Comparison of ENCODE assay signal across 8 cellular contexts in the genomic region with DNA sequence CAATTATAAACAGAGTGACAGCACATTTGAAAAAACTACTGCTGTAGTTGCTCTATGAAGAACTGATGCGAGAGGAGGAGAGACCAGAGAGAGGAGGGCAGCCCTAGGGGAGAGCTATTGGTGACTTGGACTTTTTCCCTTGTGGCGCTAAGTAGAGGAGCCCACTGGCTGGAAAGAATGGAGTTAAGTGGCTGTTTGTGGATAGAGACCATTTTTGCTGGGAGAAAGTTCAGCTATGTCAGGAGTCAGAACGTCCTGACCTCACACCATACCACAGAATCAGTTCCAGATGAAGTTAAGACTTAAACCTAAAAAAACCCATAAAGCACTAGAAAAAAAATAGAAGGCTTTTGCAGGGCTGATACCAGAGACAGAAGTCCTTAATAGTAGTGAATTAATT. TPM values are rescaled to one million over a fixed set of nuclear protein-coding genes. Genes with fewer than 3 reads are reported as not detected.
A peak's percentile ranks its signal among the peaks of the same experiment; 100 is the strongest.
DNase-seq lines count a peak whose midpoint lies in the region; ATAC-seq and TF ChIP-seq lines count a peak whose summit lies in the region.

No MANE protein-coding gene starts in this region.

- H3K4me3 ChIP-seq in DND-41 (ENCODE audit: low read depth in 1 of 2, low read length in 2 of 2) (peak overlapping the region in 1 of 2 experiments; percentile 70; a peak in 3 of 4 replicates), OCI-LY7 (ENCODE audit: low read depth, low read length, poor library complexity, severe bottlenecking) (peak overlapping the region; percentile 89), endocrine pancreas (ENCODE audit: control insufficient read depth, insufficient read depth, low read length) (peak overlapping the region; percentile 23)

- TF ChIP-seq CTCF in DND-41 (IDR thresholded peaks at IDR 0.05; ENCODE audit: borderline replicate concordance, extremely low read depth, low read length, poor library complexity, severe bottlenecking) (no peak), OCI-LY7 (conservative IDR thresholded peaks at IDR 0.05; ENCODE audit: low read length) (no peak), osteocyte (IDR thresholded peaks at IDR 0.05) (no peak)

- POLR2A ChIA-PET in OCI-LY7 (lab: Charles Lee), result interaction anchor here (0.8 to 1.1 kb wide), 2 partner anchors 27 to 157 kb away, joined by 3 read pairs; partner anchors contain the start of gene NEURL4

- H4K20me1 ChIP-seq in DND-41 (ENCODE audit: insufficient read depth, low read length) (peaks cover 57% of the 10 kb centered on the region), OCI-LY7 (ENCODE audit: insufficient read depth, low read length) (peaks cover 20% of the 10 kb centered on the region)

- no peaks in the 10 kb centered on the region for H3K9me2 ChIP-seq in OCI-LY7 (ENCODE audit: insufficient read depth, low read length)

- CTCF ChIA-PET in OCI-LY7 (lab: Charles Lee; ENCODE audit: unreplicated experiment), result interaction anchor here (0.8 kb wide), 1 partner anchor 27 kb away, joined by 3 read pairs; no protein-coding TSS in a partner anchor

- no peak overlapping the region for H2AFZ ChIP-seq in DND-41 (ENCODE audit: low read depth, low read length)
- no peak overlapping the region for H2AFZ ChIP-seq in OCI-LY7 (ENCODE audit: low read length)

- ATAC-seq in DND-41 (ENCODE audit: insufficient read depth, low read depth), result no peak
- no peak for ATAC-seq in HG02885 (IDR thresholded peaks at IDR 0.05; ENCODE audit: poor library complexity, unreplicated experiment)
- ATAC-seq in GM21825 (IDR thresholded peaks at IDR 0.05; ENCODE audit: unreplicated experiment), result no peak

- no peak for DNase-seq in DND-41
- DNase-seq in OCI-LY7 (ENCODE audit: low spot score), result no peak
- no peak for DNase-seq in osteocyte (ENCODE audit: extremely low spot score, unreplicated experiment)
- DNase-seq in NCI-H774 (lab: John Stamatoyannopoulos, UW), result no peak
- DNase-seq in posterior vena cava (ENCODE audit: low spot score), result no peak

- H3K4me1 ChIP-seq in DND-41 (ENCODE audit: insufficient read depth, low read length), result peaks cover 59% of the 10 kb centered on the region
- peaks cover 32% of the 10 kb centered on the region for H3K4me1 ChIP-seq in OCI-LY7 (ENCODE audit: insufficient read depth, low read length, poor library complexity, severe bottlenecking)
- peaks cover 16% of the 10 kb centered on the region for H3K4me1 ChIP-seq in endocrine pancreas (ENCODE audit: control insufficient read depth, insufficient read depth, low read length)

- BruUV-seq in OCI-LY7 (replicated peaks; lab: Mats Ljungman, UMichigan), result no TSS peak

- H3K4me2 ChIP-seq in DND-41 (ENCODE audit: insufficient read depth, low read length) (peak overlapping the region; percentile 80), OCI-LY7 (ENCODE audit: low read length) (peak overlapping the region; percentile 74)

- H3K36me3 Mint-ChIP-seq in osteocyte (ENCODE audit: unreplicated experiment), result peaks cover 9% of the 10 kb centered on the region

- intact Hi-C loops in OCI-LY7 (cut with micrococcal nuclease; ENCODE audit: unreplicated experiment), result no loop called here
- intact Hi-C loops in posterior vena cava (cut with DNase I), result loop anchor here in 1 of 2 donors (5.0 kb wide), 1 partner anchor 49 kb away; the partner anchor contains the start of genes FGF11 and TMEM102

- H3K79me2 ChIP-seq in DND-41 (ENCODE audit: insufficient read depth, low read length) (peaks cover 70% of the 10 kb centered on the region), OCI-LY7 (ENCODE audit: insufficient read depth, low read depth, low read length) (peaks cover 65% of the 10 kb centered on the region)

- H3K27ac Mint-ChIP-seq in osteocyte (ENCODE audit: unreplicated experiment), result peak overlapping the region; percentile 61

- H3K9me3 Mint-ChIP-seq in osteocyte (ENCODE audit: unreplicated experiment), result no peaks in the 10 kb centered on the region

- H3K9ac ChIP-seq in DND-41 (ENCODE audit: low read depth, low read length) (peak overlapping the region; percentile 98), endocrine pancreas (ENCODE audit: control insufficient read depth, insufficient read depth, low read length) (peak overlapping the region; percentile 72)

- H3K27me3 Mint-ChIP-seq in osteocyte (ENCODE audit: unreplicated experiment), result no peaks in the 10 kb centered on the region

- H3K9me3 ChIP-seq in DND-41 (ENCODE audit: insufficient read depth, low read length, severe bottlenecking) (no peaks in the 10 kb centered on the region), OCI-LY7 (ENCODE audit: low read length) (no peaks in the 10 kb centered on the region), endocrine pancreas (ENCODE audit: control insufficient read depth, low read length) (no peaks in the 10 kb centered on the region)

- H3K4me3 Mint-ChIP-seq in osteocyte (ENCODE audit: unreplicated experiment), result peak overlapping the region; percentile 91

- H3K27me3 ChIP-seq in DND-41 (ENCODE audit: insufficient read depth, low read length, poor library complexity) (no peaks in the 10 kb centered on the region), endocrine pancreas (ENCODE audit: control insufficient read depth, insufficient read depth, low read length) (no peaks in the 10 kb centered on the region)

- peak overlapping the region; percentile 41; the same call in 1 of the 2 replicates for H3K27ac ChIP-seq in DND-41 (ENCODE audit: low read length)
- H3K27ac ChIP-seq in OCI-LY7 (ENCODE audit: low read depth, low read length, poor library complexity, severe bottlenecking), result no peak overlapping the region

- peaks cover 68% of the 10 kb centered on the region for H3K4me1 Mint-ChIP-seq in osteocyte (ENCODE audit: unreplicated experiment)

- H3K36me3 ChIP-seq in DND-41 (ENCODE audit: insufficient read depth, low read length), result peaks cover 34% of the 10 kb centered on the region
- H3K36me3 ChIP-seq in OCI-LY7 (ENCODE audit: insufficient read depth, low read length), result peaks cover 49% of the 10 kb centered on the region
- H3K36me3 ChIP-seq in endocrine pancreas (ENCODE audit: control insufficient read depth, insufficient read depth, low read length), result no peaks in the 10 kb centered on the region

RNA-seq across cellular contexts. Expression of gene POLR2A, which starts 2.0 kb away (rescaled TPM):
- 76.6 and 84.2 TPM in 2 replicates for total RNA-seq in OCI-LY7 (2014; rRNA removed; shearing (Covaris generic))
- total RNA-seq in OCI-LY7 (2022), result 218 and 264 TPM in 2 replicates
- 148 and 149 TPM in 2 replicates for total RNA-seq in osteocyte
- 10 to 100 TPM; 65.5 to 70.0 TPM for total RNA-seq in posterior vena cava

RNA-seq across cellular contexts. Expression of gene SLC35G6, which starts 4.9 kb away (rescaled TPM):
- total RNA-seq in OCI-LY7 (2014; rRNA removed; shearing (Covaris generic)), result not detected in 2 replicates
- total RNA-seq in OCI-LY7 (2022) (not detected in 2 replicates), osteocyte (not detected in 2 replicates), posterior vena cava (not detected)

RNA-seq across cellular contexts. Expression of gene ZBTB4, which starts 6.8 kb away (rescaled TPM):
- total RNA-seq in OCI-LY7 (2014; rRNA removed; shearing (Covaris generic)), result 3.4 and 3.5 TPM in 2 replicates
- total RNA-seq in OCI-LY7 (2022) (3.9 and 4.6 TPM in 2 replicates), osteocyte (47.9 and 49.7 TPM in 2 replicates), posterior vena cava (10 to 100 TPM; 67.3 to 67.9 TPM)

RNA-seq across cellular contexts. Expression of gene CHRNB1, which starts 41.3 kb away (rescaled TPM):
- 12.7 and 13.2 TPM in 2 replicates for total RNA-seq in OCI-LY7 (2014; rRNA removed; shearing (Covaris generic))
- total RNA-seq in OCI-LY7 (2022), result 13.4 and 15.6 TPM in 2 replicates
- 9.3 and 11.0 TPM in 2 replicates for total RNA-seq in osteocyte
- 10 to 100 TPM in 1 of 2 donors, 1 to 10 TPM in 1; 7.8 to 10.5 TPM for total RNA-seq in posterior vena cava

RNA-seq across cellular contexts. Expression of gene FGF11, which starts 46.9 kb away (rescaled TPM):
- 1.3 and 2.8 TPM in 2 replicates for total RNA-seq in OCI-LY7 (2014; rRNA removed; shearing (Covaris generic))
- 9.9 and 11.0 TPM in 2 replicates for total RNA-seq in OCI-LY7 (2022)
- 1.3 and 1.5 TPM in 2 replicates for total RNA-seq in osteocyte
- total RNA-seq in posterior vena cava, result 1 to 10 TPM; 2.7 to 3.8 TPM
